ENCODE assay signal across 1 cellular context in genomic region chr4:39451423-39452023, GRCh38.
TF ChIP-seq lines count a peak whose summit lies in the region.

No MANE protein-coding gene starts in this region.

TF ChIP-seq in SK-N-SH, 30 proteins besides CTCF, POLR2A, EP300 and RAD21 (continued from another document):
- TF ChIP-seq, protein P1, sequence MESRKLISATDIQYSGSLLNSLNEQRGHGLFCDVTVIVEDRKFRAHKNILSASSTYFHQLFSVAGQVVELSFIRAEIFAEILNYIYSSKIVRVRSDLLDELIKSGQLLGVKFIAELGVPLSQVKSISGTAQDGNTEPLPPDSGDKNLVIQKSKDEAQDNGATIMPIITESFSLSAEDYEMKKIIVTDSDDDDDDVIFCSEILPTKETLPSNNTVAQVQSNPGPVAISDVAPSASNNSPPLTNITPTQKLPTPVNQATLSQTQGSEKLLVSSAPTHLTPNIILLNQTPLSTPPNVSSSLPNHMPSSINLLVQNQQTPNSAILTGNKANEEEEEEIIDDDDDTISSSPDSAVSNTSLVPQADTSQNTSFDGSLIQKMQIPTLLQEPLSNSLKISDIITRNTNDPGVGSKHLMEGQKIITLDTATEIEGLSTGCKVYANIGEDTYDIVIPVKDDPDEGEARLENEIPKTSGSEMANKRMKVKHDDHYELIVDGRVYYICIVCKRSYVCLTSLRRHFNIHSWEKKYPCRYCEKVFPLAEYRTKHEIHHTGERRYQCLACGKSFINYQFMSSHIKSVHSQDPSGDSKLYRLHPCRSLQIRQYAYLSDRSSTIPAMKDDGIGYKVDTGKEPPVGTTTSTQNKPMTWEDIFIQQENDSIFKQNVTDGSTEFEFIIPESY (IDR thresholded peaks at IDR 0.05; ENCODE audit: borderline replicate concordance, low read depth) = no peak
- TF ChIP-seq FOXJ3 (CRISPR knock-in tag; IDR thresholded peaks at IDR 0.05) (no peak), MXI1 (IDR thresholded peaks at IDR 0.05; ENCODE audit: low read depth, low read length) (no peak)
